Comparison of ENCODE assay signal across 8 cellular contexts in genomic region chr5:176388341-176389113, GRCh38. TPM values are rescaled to one million over a fixed set of nuclear protein-coding genes. Genes with fewer than 3 reads are reported as not detected.
DNase-seq lines count a peak whose midpoint lies in the region; ATAC-seq, FAIRE-seq and TF ChIP-seq lines count a peak whose summit lies in the region.

Gene HIGD2A (plus strand): TSS chr5:176388751. CDS start chr5:176388820, 69 bp downstream.
Gene NOP16 (minus strand): TSS chr5:176388598. CDS start chr5:176388539, 59 bp downstream.

- TF ChIP-seq POLR2A in GM19099 (IDR thresholded peaks at IDR 0.05; ENCODE audit: extremely low read depth, insufficient read length, low read depth) = peak; percentile 78

- ATAC-seq in HG03432 (IDR thresholded peaks at IDR 0.05; ENCODE audit: unreplicated experiment) = peak; percentile 88

- peak within 1 kb of the TSS; percentile 89 to 98 for H3K9ac ChIP-seq in kidney (ENCODE audit: low read length in 2 of 2)

- intact Hi-C loops in kidney (cut with DNase I) = no loop called here

- H3K36me3 ChIP-seq in kidney (ENCODE audit: control insufficient read depth in 1 of 2, insufficient read depth in 2 of 2, low read length in 2 of 2) = peaks cover 13 to 41% of the 10 kb centered on the region in 2 donors

- peak; percentile 98 for DNase-seq in AG20443 (ENCODE audit: low spot score)
- peak; percentile 95 for DNase-seq in NCI-H510A (lab: John Stamatoyannopoulos, UW)
- peak; percentile 98 for DNase-seq in activated CD4-positive, alpha-beta T cell treated with anti-CD3 and anti-CD28 coated beads for 1 hour
- DNase-seq in cerebellum (ENCODE audit: low spot score) = peak; percentile 98
- DNase-seq in kidney = peak; percentile 100
- DNase-seq in stimulated activated CD4-positive, alpha-beta T cell treated with anti-CD3 and anti-CD28 coated beads, Interleukin-15, amount 100 ng/mL, for 24 hours = peak; percentile 100

- peaks cover 6 to 8% of the 10 kb centered on the region in 2 donors for H3K4me1 ChIP-seq in kidney (ENCODE audit: control insufficient read depth in 1 of 2, insufficient read depth in 1 of 2, low read depth in 1 of 2, low read length in 2 of 2)

- peak within 1 kb of the TSS; percentile 99 to 100 for H3K27ac ChIP-seq in kidney (ENCODE audit: low read depth in 2 of 2, low read length in 2 of 2)

- H3K9me3 ChIP-seq in kidney (ENCODE audit: control insufficient read depth in 1 of 2, low read length in 2 of 2) = no peaks in the 10 kb centered on the region

- peak within 1 kb of the TSS; percentile 97 for H3K4me3 ChIP-seq in kidney (ENCODE audit: low read length in 2 of 2)

- no peak for TF ChIP-seq CTCF in kidney (IDR thresholded peaks at IDR 0.05; ENCODE audit: borderline replicate concordance, extremely low read depth, insufficient read depth)

- peak; percentile 68 for FAIRE-seq in kidney (lab: Jason Lieb, UNC)

RNA-seq across cellular contexts. Expression of gene HIGD2A, which starts in this region (rescaled TPM):
- total RNA-seq in cerebellum = 31.9 TPM
- 105 TPM for total RNA-seq in kidney
- 344 TPM for polyA plus RNA-seq in kidney (ENCODE audit: insufficient read depth, low read depth, low replicate concordance)

RNA-seq across cellular contexts. Expression of gene NOP16, which starts in this region (rescaled TPM):
- 4.9 TPM for total RNA-seq in cerebellum
- 18.1 TPM for total RNA-seq in kidney
- polyA plus RNA-seq in kidney (ENCODE audit: insufficient read depth, low read depth, low replicate concordance) = 32.1 TPM

Comparison
In these comparisons a context has a peak if more than half of its experiments do, and no peak if none do; other contexts are left out.
1. Peak in every context shown above with its lines: DNase-seq, ATAC-seq, H3K4me3 ChIP-seq and H3K27ac ChIP-seq.